In genomic region chr13:114309086-114309485, GRCh38 we compare ENCODE assay signal across 18 cellular contexts. TPM values are rescaled to one million over a fixed set of nuclear protein-coding genes. Genes with fewer than 3 reads are reported as not detected.
A peak's percentile ranks its signal among the peaks of the same experiment; 100 is the strongest.
DNase-seq lines count a peak whose midpoint lies in the region; ATAC-seq, FAIRE-seq and TF ChIP-seq lines count a peak whose summit lies in the region.
"Had no signal": no experiment of that assay in that cellular context is flagged by ENCODE, and none has a peak within 500 bp of the region (broad histone marks: within the 10 kb centered on the region; RNA-seq: fewer than 3 reads in every experiment).

No MANE protein-coding gene starts in this region.

- no peaks in the 10 kb centered on the region for H3K36me3 Mint-ChIP-seq in HFFc6 (ENCODE audit: low read depth)

- BruUV-seq in K562 (replicated peaks; lab: Mats Ljungman, UMichigan): no TSS peak

- H3K27ac ChIP-seq in KMS-11 (peak overlapping the region; percentile 25; the same call in 1 of the 2 replicates), MM.1S (ENCODE audit: low read length) (peak overlapping the region; percentile 67; the same call in 1 of the 2 replicates), K562 (ENCODE audit: extremely low read depth, low read depth, low read length) (no peak overlapping the region)
- H3K27ac ChIP-seq: A549, C4-2B had no signal

- H3K36me3 ChIP-seq in KMS-11 (ENCODE audit: insufficient read depth): no peaks in the 10 kb centered on the region
- no peaks in the 10 kb centered on the region for H3K36me3 ChIP-seq in MM.1S (replicated peaks; ENCODE audit: insufficient read depth, low read length)
- H3K36me3 ChIP-seq in K562 (ENCODE audit: control insufficient read depth, insufficient read depth, low read length): peaks cover 18% of the 10 kb centered on the region; the same call in 2 of the 3 replicates

- TF ChIP-seq POLR2A in K562 (conservative IDR thresholded peaks at IDR 0.05): no peak
- no peak for TF ChIP-seq POLR2A in H54 (IDR thresholded peaks at IDR 0.05; ENCODE audit: low read depth, low read length)

- H3K4me2 ChIP-seq in KMS-11 (peak overlapping the region; percentile 58), MM.1S (ENCODE audit: low read depth, low read length) (peak overlapping the region; percentile 76), K562 (ENCODE audit: insufficient read depth, low read length) (no peak overlapping the region)
- H3K4me2 ChIP-seq: A549 had no signal

- no peak overlapping the region for H3K4me3 Mint-ChIP-seq in HFFc6
- H3K4me3 Mint-ChIP-seq: CD4-positive, alpha-beta T cell had no signal

- H3K9me3 ChIP-seq in MM.1S (replicated peaks; ENCODE audit: insufficient read depth, low read length) (no peaks in the 10 kb centered on the region), K562 (replicated peaks; ENCODE audit: control insufficient read depth, insufficient read depth, low read depth, low read length) (no peaks in the 10 kb centered on the region)
- H3K9me3 ChIP-seq: A549, Caco-2, HAP-1 had no signal

- H3K27me3 Mint-ChIP-seq in HFFc6 (ENCODE audit: insufficient read depth): no peaks in the 10 kb centered on the region
- H3K27me3 Mint-ChIP-seq: CD4-positive, alpha-beta T cell; IgD-negative memory B cell had no signal

- intact Hi-C loops in K562 (cut with micrococcal nuclease): no loop called here

- H4K20me1 ChIP-seq in KMS-11 (ENCODE audit: insufficient read depth) (no peaks in the 10 kb centered on the region), MM.1S (ENCODE audit: insufficient read depth, low read length) (no peaks in the 10 kb centered on the region), K562 (replicated peaks; ENCODE audit: control insufficient read depth, insufficient read depth, low read length) (no peaks in the 10 kb centered on the region)

- no peak for ATAC-seq in K562
- ATAC-seq: A549 had no signal

- TF ChIP-seq RAD21 in K562 (CRISPR knock-in tag; conservative IDR thresholded peaks at IDR 0.05 in 1 of 2, IDR thresholded peaks at IDR 0.05 in 1 of 2): no peak

- WGBS in K562 (ENCODE audit: insufficient coverage, low coverage, missing lambda C conversion rate): 94% methylated on average over 2 of the region's 2 CpGs

- peaks cover 8% of the 10 kb centered on the region; the same call in 1 of the 2 replicates for H3K79me2 ChIP-seq in KMS-11 (ENCODE audit: insufficient read depth, low read depth)
- H3K79me2 ChIP-seq in MM.1S (ENCODE audit: low read length): no peaks in the 10 kb centered on the region
- H3K79me2 ChIP-seq in K562 (ENCODE audit: control insufficient read depth, insufficient read depth, low read length): peaks cover 12% of the 10 kb centered on the region; the same call in 2 of the 3 replicates

- TF ChIP-seq EP300 in K562 (IDR thresholded peaks at IDR 0.05; ENCODE audit: low read length): no peak

- H3K27me3 ChIP-seq in KMS-11 (ENCODE audit: insufficient read depth, low read depth) (no peaks in the 10 kb centered on the region), MM.1S (replicated peaks; ENCODE audit: insufficient read depth, low read length) (no peaks in the 10 kb centered on the region), K562 (ENCODE audit: control insufficient read depth in 2 of 2, insufficient read depth in 2 of 2, low read length in 2 of 2) (no peaks in the 10 kb centered on the region)

- no peaks in the 10 kb centered on the region for H3K9me2 ChIP-seq in MM.1S (replicated peaks; ENCODE audit: insufficient read depth, low read length)

- CTCF ChIA-PET in K562 (lab: Yijun Ruan, JAX; ENCODE audit: low intra/inter-chr PET ratio): no interaction called here

- peaks cover 39% of the 10 kb centered on the region for H3F3A ChIP-seq in MM.1S (ENCODE audit: insufficient read depth, low read length)

- no peaks in the 10 kb centered on the region for H3K9me3 Mint-ChIP-seq in HFFc6
- H3K9me3 Mint-ChIP-seq: CD4-positive, alpha-beta T cell; IgD-negative memory B cell had no signal

- H3K4me3 ChIP-seq in KMS-11 (IDR thresholded peaks at IDR 0.05; ENCODE audit: insufficient read depth, low read depth, low read length): no peak overlapping the region
- no peak overlapping the region for H3K4me3 ChIP-seq in MM.1S (ENCODE audit: low read length)
- no peak overlapping the region for H3K4me3 ChIP-seq in K562
- H3K4me3 ChIP-seq: A549, HAP-1 had no signal

- no peaks in the 10 kb centered on the region for H3K9me1 ChIP-seq in K562 (ENCODE audit: control insufficient read depth, insufficient read depth, low read length)

- DNase-seq in MM.1S: no peak
- DNase-seq in K562 (ENCODE audit: extremely low read depth in 1 of 4, low spot score in 3 of 4): no peak
- DNase-seq in HFFc6: no peak
- no peak for DNase-seq in cerebellar cortex (ENCODE audit: low spot score)
- DNase-seq in H54 (ENCODE audit: insufficient read length, low spot score): no peak
- DNase-seq: AML-193; Caco-2; CD4-positive, alpha-beta T cell had no signal

- H3K4me1 Mint-ChIP-seq in HFFc6 (ENCODE audit: low read depth): peaks cover 20% of the 10 kb centered on the region

- H2AFZ ChIP-seq in KMS-11 (ENCODE audit: low read depth) (no peak overlapping the region), MM.1S (ENCODE audit: low read length) (no peak overlapping the region), K562 (ENCODE audit: low read depth, low read length) (no peak overlapping the region)

- POLR2A ChIA-PET in K562 (lab: Yijun Ruan, JAX): interaction anchor here (1.2 kb wide), 1 partner anchor 24 kb away, joined by 3 read pairs; no protein-coding TSS in a partner anchor

- in situ Hi-C loops in K562 (cut with MboI): no loop called here

- peaks cover 56% of the 10 kb centered on the region for H3K4me1 ChIP-seq in KMS-11 (ENCODE audit: low read depth, poor library complexity, severe bottlenecking)
- H3K4me1 ChIP-seq in MM.1S (ENCODE audit: low read length): peaks cover 42% of the 10 kb centered on the region
- peaks cover 0 to 2% of the 10 kb centered on the region in 2 experiments; a peak in 3 of 5 replicates for H3K4me1 ChIP-seq in K562 (replicated peaks in 1 of 2; ENCODE audit: control insufficient read depth in 2 of 2, insufficient read depth in 2 of 2, low read length in 2 of 2)
- H3K4me1 ChIP-seq: Caco-2 had no signal

- no peak overlapping the region for H3K9ac ChIP-seq in KMS-11
- peak overlapping the region; percentile 10; the same call in 1 of the 2 replicates for H3K9ac ChIP-seq in MM.1S (ENCODE audit: low read length)
- no peak overlapping the region for H3K9ac ChIP-seq in K562 (ENCODE audit: insufficient read depth in 1 of 2, low read depth in 2 of 2, low read length in 2 of 2)

- H3K27ac Mint-ChIP-seq in HFFc6: no peak overlapping the region
- H3K27ac Mint-ChIP-seq: CD4-positive, alpha-beta T cell had no signal

- FAIRE-seq in K562 (lab: Jason Lieb, UNC) (no peak), H54 (lab: Jason Lieb, UNC) (no peak)
- FAIRE-seq: A549, D721Med, G401.6, GM12891, H1, HTR-8/SVneo had no signal

- TF ChIP-seq CTCF in KMS-11 (conservative IDR thresholded peaks at IDR 0.05; ENCODE audit: low read depth, low read length) (no peak), MM.1S (IDR thresholded peaks at IDR 0.05; ENCODE audit: low read length) (no peak), K562 (IDR thresholded peaks at IDR 0.05 in 2 of 3, conservative IDR thresholded peaks at IDR 0.05 in 1 of 3; ENCODE audit: insufficient read depth in 2 of 3, low read depth in 1 of 3, low read length in 3 of 3) (no peak), HFFc6 (IDR thresholded peaks at IDR 0.05) (no peak)

TF ChIP-seq in K562, 482 proteins besides CTCF, POLR2A, EP300 and RAD21 (continues in another document):
- TF ChIP-seq ZNF121 (CRISPR knock-in tag; conservative IDR thresholded peaks at IDR 0.05): peak; percentile 79
- peak; percentile 65 for TF ChIP-seq RBM25 (IDR thresholded peaks at IDR 0.05; ENCODE audit: low read depth, low read length, severe bottlenecking)

RNA-seq across cellular contexts. Expression of gene CHAMP1, which starts 5.2 kb away (rescaled TPM):
- 20.2 and 38.7 TPM in 2 replicates for total RNA-seq in K562 (2011; cell fraction: chromatin; rRNA removed; ENCODE audit: low replicate concordance)
- 11.8 and 13.4 TPM in 2 replicates for total RNA-seq in K562 (2011; cell fraction: nucleolus; rRNA removed)
- total RNA-seq in K562 (2011; cell fraction: nucleoplasm; rRNA removed): 25.7 and 37.6 TPM in 2 replicates
- 15.3 and 16.6 TPM in 2 replicates for total RNA-seq in K562 (2014; rRNA removed)
- 14.2 and 14.6 TPM in 2 replicates for total RNA-seq in K562 (2014; rRNA removed; fragmentation: Illumina TruSeq; extraction: Trizol)
- 11.7 and 13.4 TPM in 2 replicates for total RNA-seq in K562 (2015; rRNA removed; fragmentation: Illumina TruSeq; extraction: Trizol)
- 30.8 and 32.4 TPM in 2 replicates for total RNA-seq in K562 (2021)
- polyA plus RNA-seq in K562 (2011; rRNA removed): 17.3 and 24.2 TPM in 2 replicates
- polyA plus RNA-seq in K562 (2011; cell fraction: cytosol; rRNA removed): 30.1 and 30.3 TPM in 2 replicates
- 18.4 and 22.0 TPM in 2 replicates for polyA plus RNA-seq in K562 (2011; cell fraction: nucleus; rRNA removed)
- polyA plus RNA-seq in K562 (2012): 21.9 and 24.0 TPM in 2 replicates
- polyA plus RNA-seq in K562 (2014; fragmentation: Illumina TruSeq; extraction: Trizol): 35.8 and 40.6 TPM in 2 replicates
- polyA plus RNA-seq in K562 (2014; fragmentation: Nextera tagmentation; extraction: Ambion mirVana): under 1 TPM; 0.70 to 0.84 TPM
- polyA plus RNA-seq in K562 (2014; rRNA removed): 21.7 and 26.7 TPM in 2 replicates
- polyA minus RNA-seq in K562 (2011; rRNA and poly(A)+ RNA removed): 14.3 and 17.2 TPM in 2 replicates
- 14.4 and 16.6 TPM in 2 replicates for polyA minus RNA-seq in K562 (2011; cell fraction: cytosol; rRNA and poly(A)+ RNA removed)
- polyA minus RNA-seq in K562 (2011; cell fraction: nucleus; rRNA and poly(A)+ RNA removed): 12.0 and 13.0 TPM in 2 replicates
- 10 to 100 TPM; 27.7 to 34.2 (median 28.6) TPM for total RNA-seq in HFFc6 (2021; fragmentation: NEBNext Ultra II Directional; extraction: Animal tissue kit (Norgen Biotek cat#: 25700))

RNA-seq across cellular contexts. Expression of gene UPF3A, which starts 27.7 kb away (rescaled TPM):
- 115 and 227 TPM in 2 replicates for total RNA-seq in K562 (2011; cell fraction: chromatin; rRNA removed; ENCODE audit: low replicate concordance)
- 74.5 and 80.1 TPM in 2 replicates for total RNA-seq in K562 (2011; cell fraction: nucleolus; rRNA removed)
- 135 and 213 TPM in 2 replicates for total RNA-seq in K562 (2011; cell fraction: nucleoplasm; rRNA removed)
- total RNA-seq in K562 (2014; rRNA removed): 36.2 and 57.8 TPM in 2 replicates
- total RNA-seq in K562 (2014; rRNA removed; fragmentation: Illumina TruSeq; extraction: Trizol): 39.1 and 40.5 TPM in 2 replicates
- total RNA-seq in K562 (2015; rRNA removed; fragmentation: Illumina TruSeq; extraction: Trizol): 44.2 and 48.2 TPM in 2 replicates
- total RNA-seq in K562 (2021): 36.0 and 40.9 TPM in 2 replicates
- polyA plus RNA-seq in K562 (2011; rRNA removed): 56.7 and 59.9 TPM in 2 replicates
- polyA plus RNA-seq in K562 (2011; cell fraction: cytosol; rRNA removed): 27.1 and 32.5 TPM in 2 replicates
- polyA plus RNA-seq in K562 (2011; cell fraction: nucleus; rRNA removed): 97.8 and 111 TPM in 2 replicates
- polyA plus RNA-seq in K562 (2012): 50.7 and 62.2 TPM in 2 replicates
- polyA plus RNA-seq in K562 (2014; fragmentation: Illumina TruSeq; extraction: Trizol): 56.1 and 64.8 TPM in 2 replicates
- polyA plus RNA-seq in K562 (2014; fragmentation: Nextera tagmentation; extraction: Ambion mirVana): 10 to 100 TPM; 15.6 to 17.5 TPM
- polyA plus RNA-seq in K562 (2014; rRNA removed): 64.1 and 76.5 TPM in 2 replicates
- 27.1 and 29.9 TPM in 2 replicates for polyA minus RNA-seq in K562 (2011; rRNA and poly(A)+ RNA removed)
- polyA minus RNA-seq in K562 (2011; cell fraction: cytosol; rRNA and poly(A)+ RNA removed): 13.0 and 14.2 TPM in 2 replicates
- 38.2 and 48.3 TPM in 2 replicates for polyA minus RNA-seq in K562 (2011; cell fraction: nucleus; rRNA and poly(A)+ RNA removed)
- total RNA-seq in HFFc6 (2021; fragmentation: NEBNext Ultra II Directional; extraction: Animal tissue kit (Norgen Biotek cat#: 25700)): 10 to 100 TPM; 32.4 to 42.9 (median 39.8) TPM
